Comparison of ENCODE assay signal across 14 cellular contexts in genomic region chr6:17851001-17851719, GRCh38.
A peak's percentile ranks its signal among the peaks of the same experiment; 100 is the strongest.
DNase-seq lines count a peak whose midpoint lies in the region; ATAC-seq and TF ChIP-seq lines count a peak whose summit lies in the region.
"Had no signal": no experiment of that assay in that cellular context is flagged by ENCODE, and none has a peak within 500 bp of the region (broad histone marks: within the 10 kb centered on the region; RNA-seq: fewer than 3 reads in every experiment).

No MANE protein-coding gene starts in this region.

- peaks cover 25% of the 10 kb centered on the region for H3K36me3 Mint-ChIP-seq in mesothelial cell of epicardium

- DNase-seq in AG20443 (ENCODE audit: low spot score), result peak; percentile 25
- DNase-seq in cerebellar cortex (ENCODE audit: low spot score), result peak; percentile 62
- DNase-seq in mesothelial cell of epicardium (ENCODE audit: low spot score in 2 of 2, unreplicated experiment in 2 of 2), result no peak
- DNase-seq in NCI-H1436 treated with DMSO at 0.1 percent for 48 hours (lab: John Stamatoyannopoulos, UW), result no peak
- DNase-seq in occipital lobe (lab: John Stamatoyannopoulos, UW), result no peak
- DNase-seq in UCSD-AML1 (lab: John Stamatoyannopoulos, UW; ENCODE audit: unreplicated experiment), result no peak
- DNase-seq in stimulated activated naive CD8-positive, alpha-beta T cell treated with anti-CD3 and anti-CD28 coated beads, Interleukin-15, Interleukin-2, amounts not matched to agents 100 U/mL and 50 U/mL, for 24 hours, result no peak
- DNase-seq: activated CD4-positive, alpha-beta memory T cell treated with anti-CD3 and anti-CD28 coated beads, Interleukin-2, amount 10 ng/mL, durations not matched to agents 7 days and 5 days; activated effector memory CD4-positive, alpha-beta T cell treated with Interleukin-2 at 50 U/mL for 16 hours; DMS53; NCI-H2029; NCI-H774 had no signal

- no peaks in the 10 kb centered on the region for H3K27me3 Mint-ChIP-seq in mesothelial cell of epicardium (ENCODE audit: low read depth)

- H3K4me3 ChIP-seq in KMS-11 (IDR thresholded peaks at IDR 0.05; ENCODE audit: insufficient read depth, low read depth, low read length), result no peak overlapping the region
- H3K4me3 ChIP-seq: cardiac muscle cell had no signal

- H3K4me1 ChIP-seq in KMS-11 (ENCODE audit: low read depth, poor library complexity, severe bottlenecking), result peaks cover 27% of the 10 kb centered on the region

- H3K9ac ChIP-seq in KMS-11, result no peak overlapping the region

- H3K36me3 ChIP-seq in KMS-11 (ENCODE audit: insufficient read depth), result no peaks in the 10 kb centered on the region

- peak overlapping the region; percentile 27; the same call in 1 of the 2 replicates for H2AFZ ChIP-seq in KMS-11 (ENCODE audit: low read depth)

- peak overlapping the region; percentile 37; the same call in 1 of the 2 replicates for H3K27ac ChIP-seq in KMS-11
- H3K27ac ChIP-seq: cardiac muscle cell had no signal

- no peaks in the 10 kb centered on the region for H3K79me2 ChIP-seq in KMS-11 (ENCODE audit: insufficient read depth, low read depth)

- peak overlapping the region; percentile 74 for H3K27ac Mint-ChIP-seq in mesothelial cell of epicardium
- H3K27ac Mint-ChIP-seq: activated CD4-positive, alpha-beta memory T cell treated with anti-CD3 and anti-CD28 coated beads, Interleukin-2, amount 10 ng/mL, durations not matched to agents 7 days and 5 days had no signal

- no peaks in the 10 kb centered on the region for H3K27me3 ChIP-seq in KMS-11 (ENCODE audit: insufficient read depth, low read depth)
- H3K27me3 ChIP-seq: cardiac muscle cell had no signal

- H3K4me1 Mint-ChIP-seq in mesothelial cell of epicardium, result peaks cover 28% of the 10 kb centered on the region
- H3K4me1 Mint-ChIP-seq: activated CD4-positive, alpha-beta memory T cell treated with anti-CD3 and anti-CD28 coated beads, Interleukin-2, amount 10 ng/mL, durations not matched to agents 7 days and 5 days had no signal

- peak overlapping the region; percentile 38 for H3K4me2 ChIP-seq in KMS-11

- H3K9me3 Mint-ChIP-seq in mesothelial cell of epicardium, result no peaks in the 10 kb centered on the region
- H3K9me3 Mint-ChIP-seq: activated CD4-positive, alpha-beta memory T cell treated with anti-CD3 and anti-CD28 coated beads, Interleukin-2, amount 10 ng/mL, durations not matched to agents 7 days and 5 days had no signal

- ATAC-seq in stimulated activated naive CD8-positive, alpha-beta T cell treated with anti-CD3 and anti-CD28 coated beads, Interleukin-15, Interleukin-2, amounts not matched to agents 100 U/mL and 50 U/mL, for 24 hours, result no peak

- H4K20me1 ChIP-seq in KMS-11 (ENCODE audit: insufficient read depth), result no peaks in the 10 kb centered on the region

- TF ChIP-seq CTCF in KMS-11 (conservative IDR thresholded peaks at IDR 0.05; ENCODE audit: low read depth, low read length) (no peak), mesothelial cell of epicardium (IDR thresholded peaks at IDR 0.05; ENCODE audit: unreplicated experiment) (no peak)

- H3K4me3 Mint-ChIP-seq in mesothelial cell of epicardium, result no peak overlapping the region
- H3K4me3 Mint-ChIP-seq: activated CD4-positive, alpha-beta memory T cell treated with anti-CD3 and anti-CD28 coated beads, Interleukin-2, amount 10 ng/mL, durations not matched to agents 7 days and 5 days had no signal

Comparison
In these comparisons a context has a peak if more than half of its experiments do, and no peak if none do; other contexts are left out.
1. DNase-seq: peak in AG20443 (single experiment) and cerebellar cortex (single experiment); none in mesothelial cell of epicardium (0 of 2), NCI-H1436 treated with DMSO at 0.1 percent for 48 hours (single experiment), occipital lobe (single experiment), UCSD-AML1 (single experiment) and stimulated activated naive CD8-positive, alpha-beta T cell treated with anti-CD3 and anti-CD28 coated beads, Interleukin-15, Interleukin-2, amounts not matched to agents 100 U/mL and 50 U/mL, for 24 hours (single experiment).